In genomic region chr22:46013460-46014416, GRCh38 we compare ENCODE assay signal across 8 cellular contexts. TPM values are rescaled to one million over a fixed set of nuclear protein-coding genes. Genes with fewer than 3 reads are reported as not detected.
DNase-seq lines count a peak whose midpoint lies in the region; ATAC-seq and TF ChIP-seq lines count a peak whose summit lies in the region.

No MANE protein-coding gene starts in this region.

- no peaks in the 10 kb centered on the region for H3K36me3 Mint-ChIP-seq in CD8-positive, alpha-beta T cell

- peak; percentile 62 for TF ChIP-seq CTCF in CD8-positive, alpha-beta T cell (IDR thresholded peaks at IDR 0.05)
- peak; percentile 81 for TF ChIP-seq CTCF in OCI-LY3 (IDR thresholded peaks at IDR 0.05; ENCODE audit: low read depth, low read length)
- peak; percentile 88 for TF ChIP-seq CTCF in mucosa of descending colon (IDR thresholded peaks at IDR 0.05)

- peak overlapping the region; percentile 86 for H3K27ac ChIP-seq in CD8-positive, alpha-beta T cell (ENCODE audit: low read depth, low read length)
- H3K27ac ChIP-seq in OCI-LY3 (ENCODE audit: low read length): peak overlapping the region; percentile 36

- peak overlapping the region; percentile 90 for H3K27ac Mint-ChIP-seq in CD8-positive, alpha-beta T cell

- no peaks in the 10 kb centered on the region for H4K20me1 ChIP-seq in OCI-LY3 (ENCODE audit: insufficient read depth, low read length)

- peak overlapping the region; percentile 74 for H3K9ac ChIP-seq in OCI-LY3 (ENCODE audit: low read length)

- peaks cover 5% of the 10 kb centered on the region for H3K4me1 Mint-ChIP-seq in CD8-positive, alpha-beta T cell (ENCODE audit: low read depth)

- no peaks in the 10 kb centered on the region for H3K27me3 ChIP-seq in CD8-positive, alpha-beta T cell (ENCODE audit: insufficient read depth, low read length)
- H3K27me3 ChIP-seq in OCI-LY3 (ENCODE audit: low read depth, low read length): no peaks in the 10 kb centered on the region

- no peaks in the 10 kb centered on the region for H3K27me3 Mint-ChIP-seq in CD8-positive, alpha-beta T cell (ENCODE audit: low read depth)

- peak; percentile 58 to 90 (median 83) for DNase-seq in CD8-positive, alpha-beta T cell
- DNase-seq in HS-27A (ENCODE audit: low read depth): peak; percentile 86
- DNase-seq in activated T-cell treated with anti-CD3 and anti-CD28 coated beads for 24 hours (ENCODE audit: low read depth): peak; percentile 86
- peak; percentile 93 for DNase-seq in epidermal melanocyte (ENCODE audit: insufficient read length, low spot score)
- DNase-seq in mucosa of descending colon: peak; percentile 95
- peak; percentile 90 to 94 for DNase-seq in stimulated activated CD8-positive, alpha-beta memory T cell treated with anti-CD3 and anti-CD28 coated beads, Interleukin-2, amount 100 ng/mL, for 48 hours (ENCODE audit: low read depth in 2 of 2)

- peaks cover 3% of the 10 kb centered on the region for H3K9me3 Mint-ChIP-seq in CD8-positive, alpha-beta T cell

- H3K4me1 ChIP-seq in CD8-positive, alpha-beta T cell (ENCODE audit: insufficient read depth, low read length): peaks cover 5% of the 10 kb centered on the region
- H3K4me1 ChIP-seq in OCI-LY3 (ENCODE audit: low read length) (peaks cover 5% of the 10 kb centered on the region; the same call in 1 of the 2 replicates), mucosa of descending colon (ENCODE audit: low read depth) (peaks cover 10% of the 10 kb centered on the region)

- intact Hi-C loops in CD8-positive, alpha-beta T cell (cut with DNase I, micrococcal nuclease): loop anchor here (1.0 to 5.0 kb wide), 5 partner anchors 23 to 324 kb away; partner anchors contain the start of genes GTSE1 (in 1 of the 2) and TRMU (in 1 of the 2)
- intact Hi-C loops in mucosa of descending colon (cut with DNase I, micrococcal nuclease): loop anchor here in 1 of 2 donors (10.0 kb wide), 1 partner anchor 61 kb away; no protein-coding TSS in a partner anchor

- CTCF ChIA-PET in CD8-positive, alpha-beta T cell (lab: Charles Lee): interaction anchor here (0.7 to 6.5 kb wide), 22 partner anchors 8 to 299 kb away, joined by 3 to 58 read pairs (median 4); no protein-coding TSS in a partner anchor

- peak overlapping the region; percentile 89 for H3K4me3 Mint-ChIP-seq in CD8-positive, alpha-beta T cell

- H3K36me3 ChIP-seq in CD8-positive, alpha-beta T cell (ENCODE audit: insufficient read depth, low read length): no peaks in the 10 kb centered on the region
- no peaks in the 10 kb centered on the region for H3K36me3 ChIP-seq in OCI-LY3 (replicated peaks; ENCODE audit: low read depth, low read length)
- H3K36me3 ChIP-seq in mucosa of descending colon (ENCODE audit: low read depth): no peaks in the 10 kb centered on the region

- H3K79me2 ChIP-seq in OCI-LY3 (ENCODE audit: low read length): no peaks in the 10 kb centered on the region

- POLR2A ChIA-PET in CD8-positive, alpha-beta T cell (lab: Charles Lee): interaction anchor here (0.6 to 3.8 kb wide), 5 partner anchors 22 to 282 kb away, joined by 3 to 39 read pairs (median 4); no protein-coding TSS in a partner anchor

- peak overlapping the region; percentile 26 for H2AFZ ChIP-seq in OCI-LY3 (ENCODE audit: low read depth, low read length)

- H3K4me2 ChIP-seq in OCI-LY3 (ENCODE audit: low read length): peak overlapping the region; percentile 83

- ATAC-seq in CD8-positive, alpha-beta T cell: peak; percentile 90
- ATAC-seq in GM19397 (IDR thresholded peaks at IDR 0.05; ENCODE audit: unreplicated experiment) (peak; percentile 61), mucosa of descending colon (peak; percentile 94)

- no peaks in the 10 kb centered on the region for H3K9me3 ChIP-seq in CD8-positive, alpha-beta T cell (ENCODE audit: low read length)
- H3K9me3 ChIP-seq in OCI-LY3 (ENCODE audit: insufficient read depth, low read length) (no peaks in the 10 kb centered on the region), mucosa of descending colon (peaks cover 7% of the 10 kb centered on the region)

- H3K4me3 ChIP-seq in CD8-positive, alpha-beta T cell (ENCODE audit: low read depth, low read length): peak overlapping the region; percentile 79
- H3K4me3 ChIP-seq in OCI-LY3 (ENCODE audit: low read length) (peak overlapping the region; percentile 77), mucosa of descending colon (peak overlapping the region; percentile 28)

RNA-seq across cellular contexts. Expression of gene WNT7B, which starts 36.8 kb away (rescaled TPM):
- total RNA-seq in CD8-positive, alpha-beta T cell: not detected
- not detected for total RNA-seq in mucosa of descending colon

Comparison
In these comparisons a context has a peak if more than half of its experiments do, and no peak if none do; other contexts are left out.
1. Peak in every context shown above with its lines: DNase-seq, ATAC-seq, H3K4me3 ChIP-seq and H3K27ac ChIP-seq.
2. H3K4me3 ChIP-seq: peak in every context shown above with its lines; median percentile 79 in CD8-positive, alpha-beta T cell; 77 in OCI-LY3; 28 in mucosa of descending colon.